Comparison of ENCODE assay signal across 8 cellular contexts in the genomic region with DNA sequence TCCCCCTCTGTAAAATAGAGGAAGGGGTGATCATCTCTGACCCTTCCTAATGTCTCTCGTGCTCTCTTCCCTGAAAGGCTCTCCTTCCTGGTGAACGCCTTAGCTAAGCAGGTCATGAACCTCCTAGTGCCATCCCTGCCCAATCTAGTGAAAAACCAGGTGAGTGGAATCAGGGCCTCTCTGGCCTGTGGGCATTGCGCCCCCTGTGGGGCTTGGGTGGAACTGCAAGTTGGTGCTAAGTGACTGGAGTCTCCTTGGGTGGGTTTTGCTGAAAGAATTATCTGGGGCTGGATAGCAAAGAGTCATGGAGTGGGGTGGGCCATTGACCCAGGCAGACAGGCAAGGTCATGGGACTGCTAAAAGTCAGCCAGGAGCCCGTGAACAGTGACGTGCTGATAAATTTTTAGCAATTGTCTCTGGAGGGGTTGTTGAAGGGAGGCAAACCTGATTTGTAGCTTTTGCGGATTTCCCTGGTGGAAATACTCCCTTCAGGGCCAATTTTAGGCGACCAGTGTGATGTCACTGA. TPM values are rescaled to one million over a fixed set of nuclear protein-coding genes. Genes with fewer than 3 reads are reported as not detected.
DNase-seq lines count a peak whose midpoint lies in the region; ATAC-seq, FAIRE-seq and TF ChIP-seq lines count a peak whose summit lies in the region.

No MANE protein-coding gene starts in this region.

- no peaks in the 10 kb centered on the region for H3K4me1 ChIP-seq in prostate gland (replicated peaks)

- intact Hi-C loops in prostate gland (cut with DNase I): no loop called here

- no peak for FAIRE-seq in GM12892 (lab: Jason Lieb, UNC)

- TF ChIP-seq CTCF in fibroblast of the aortic adventitia (IDR thresholded peaks at IDR 0.05; ENCODE audit: insufficient read depth, low read length) (peak; percentile 99), prostate gland (IDR thresholded peaks at IDR 0.05) (peak in 3 of 4 experiments; percentile 42 to 66 (median 62))

- in situ Hi-C loops in ACHN (cut with HindIII; ENCODE audit: low pct_ligation_motif_present, low pct_unique_long_range_greater_than_20kb, low sequenced_read_pairs): no loop called here

- no peak for ATAC-seq in GM18867 (IDR thresholded peaks at IDR 0.05; ENCODE audit: unreplicated experiment)
- no peak for ATAC-seq in GM18870 (IDR thresholded peaks at IDR 0.05; ENCODE audit: unreplicated experiment)

- H3K9me3 ChIP-seq in prostate gland: no peaks in the 10 kb centered on the region

- H3K27ac ChIP-seq in prostate gland: no peak overlapping the region

- DNase-seq in ACHN (peak; percentile 47), GM12892 (ENCODE audit: insufficient read length) (peak; percentile 63), NOMO-1 treated with dmso at 0.1 percent for 144 hours (lab: John Stamatoyannopoulos, UW; ENCODE audit: unreplicated experiment) (peak; percentile 5), fibroblast of the aortic adventitia (ENCODE audit: low read depth) (peak; percentile 26), prostate gland (ENCODE audit: low spot score) (no peak)
- peak; percentile 83 to 84 for DNase-seq in activated T-cell treated with anti-CD3 and anti-CD28 coated beads, Interleukin-2, amount 50 U/mL, for 48 hours

- no peak for TF ChIP-seq POLR2A in GM12892 (IDR thresholded peaks at IDR 0.05; ENCODE audit: low read depth, low read length)
- no peak for TF ChIP-seq POLR2A in prostate gland (IDR thresholded peaks at IDR 0.05)

- 35% methylated on average over 7 of the region's 7 CpGs for whole genome bisulfite sequencing in prostate gland

- no peaks in the 10 kb centered on the region for H3K36me3 ChIP-seq in prostate gland

- no peaks in the 10 kb centered on the region for H3K27me3 ChIP-seq in prostate gland (replicated peaks; ENCODE audit: insufficient read depth)

- H3K4me3 ChIP-seq in fibroblast of the aortic adventitia (ENCODE audit: low read depth, low read length) (no peak overlapping the region), prostate gland (no peak overlapping the region)

RNA-seq across cellular contexts. Expression of gene BPIFB1, which starts 8.9 kb away (rescaled TPM):
- not detected for polyA plus RNA-seq in GM12892 (2012; ENCODE audit: missing spikeins)
- total RNA-seq in fibroblast of the aortic adventitia (ENCODE audit: low replicate concordance): not detected in 2 replicates
- 1 to 10 TPM in 1 of 2 donors, not detected in 1; 2.1 TPM for total RNA-seq in prostate gland

RNA-seq across cellular contexts. Expression of gene BPIFA1, which starts 56.1 kb away (rescaled TPM):
- not detected for polyA plus RNA-seq in GM12892 (2012; ENCODE audit: missing spikeins)
- total RNA-seq in fibroblast of the aortic adventitia (ENCODE audit: low replicate concordance) (not detected in 2 replicates), prostate gland (not detected)
